14 cellular contexts compared by ENCODE assay signal in the genomic region with DNA sequence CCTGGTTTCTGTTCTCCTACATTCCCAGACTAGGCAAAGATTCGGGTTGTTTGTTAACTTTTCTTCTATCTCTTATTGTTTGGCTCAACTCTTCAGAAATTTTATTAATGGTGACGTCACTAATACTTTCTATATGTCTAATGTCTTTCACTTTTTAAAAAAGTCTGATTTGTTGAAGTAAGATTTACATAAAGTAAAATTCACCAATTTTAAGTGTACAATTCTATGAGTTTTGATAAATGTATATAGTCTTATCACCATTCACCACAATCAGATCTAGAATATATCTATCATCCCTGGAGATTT.
"Had no signal": no experiment of that assay in that cellular context is flagged by ENCODE, and none has a peak within 500 bp of the region (broad histone marks: within the 10 kb centered on the region; RNA-seq: fewer than 3 reads in every experiment).

No MANE protein-coding gene starts in this region.

- DNase-seq: MG63, NCI-H1092, NCI-H1417 treated with DMSO at 0.1 percent for 48 hours, NCI-H1930, NCI-H510A, NCI-H524 treated with DMSO at 0.1 percent for 48 hours, NCI-H774, Right ventricle myocardium superior, RPMI8226, SIG-M5 had no signal

- H3K4me3 ChIP-seq: MG63, SJSA1, SK-N-MC had no signal

- FAIRE-seq: HTR-8/SVneo had no signal

- H3K36me3 ChIP-seq: MG63, SJSA1 had no signal

- H3K27me3 ChIP-seq: MG63, SJSA1 had no signal

- H3K4me1 ChIP-seq: SJSA1 had no signal

- H3K9me3 ChIP-seq: MG63, SJSA1 had no signal

- H3K27ac ChIP-seq: HL-60, SJSA1, SK-N-MC had no signal
